11 cellular contexts compared by ENCODE assay signal in genomic region chr1:156692409-156692957, GRCh38. TPM values are rescaled to one million over a fixed set of nuclear protein-coding genes. Genes with fewer than 3 reads are reported as not detected.
DNase-seq lines count a peak whose midpoint lies in the region; ATAC-seq, FAIRE-seq and TF ChIP-seq lines count a peak whose summit lies in the region.
"Had no signal": no experiment of that assay in that cellular context is flagged by ENCODE, and none has a peak within 500 bp of the region (broad histone marks: within the 10 kb centered on the region; RNA-seq: fewer than 3 reads in every experiment).

No MANE protein-coding gene starts in this region.

- H2BK20ac ChIP-seq in H1 (ENCODE audit: low read length) = peak overlapping the region; percentile 75

- H4K91ac ChIP-seq in H1 (replicated peaks; ENCODE audit: insufficient read length, low read length) = peak overlapping the region; percentile 92

- H2BK15ac ChIP-seq in H1 (ENCODE audit: low read length) = no peak overlapping the region

- H3K79me2 ChIP-seq in H1 (ENCODE audit: control insufficient read depth in 1 of 2, insufficient read depth in 2 of 2, low read length in 2 of 2) = no peaks in the 10 kb centered on the region
- H3K79me2 ChIP-seq in parathyroid adenoma = no peaks in the 10 kb centered on the region

- peak overlapping the region; percentile 48 for H3K56ac ChIP-seq in H1 (replicated peaks; ENCODE audit: insufficient read length, low read depth, low read length)

- H3K36me3 ChIP-seq in H1 (ENCODE audit: control insufficient read depth in 2 of 4, insufficient read depth in 4 of 4, low read length in 3 of 4) = no peaks in the 10 kb centered on the region
- H3K36me3 ChIP-seq in parathyroid adenoma (ENCODE audit: control insufficient read depth, insufficient read depth, low read length) = no peaks in the 10 kb centered on the region

- H2BK12ac ChIP-seq in H1 (ENCODE audit: low read depth, low read length) = peak overlapping the region; percentile 78; the same call in 1 of the 2 replicates

- no peaks in the 10 kb centered on the region for H3K79me1 ChIP-seq in H1 (ENCODE audit: low read depth, low read length)

- H3K4me3 ChIP-seq in H1 (ENCODE audit: extremely low read depth in 1 of 4, insufficient read depth in 2 of 4, low read depth in 3 of 4, low read length in 4 of 4) (peak overlapping the region; percentile 1 to 49 (median 22); a peak in 5 of 8 replicates), parathyroid adenoma (ENCODE audit: low read depth, low read length) (peak overlapping the region; percentile 17)

- H3K27me3 ChIP-seq in H1 (replicated peaks in 1 of 4; ENCODE audit: control insufficient read depth in 3 of 4, extremely low read depth in 1 of 4, insufficient read depth in 3 of 4, low read length in 3 of 4) (peaks cover 0 to 7% (median 0%) of the 10 kb centered on the region in 4 experiments; a peak in 2 of 7 replicates), parathyroid adenoma (ENCODE audit: control insufficient read depth, insufficient read depth, low read length) (no peaks in the 10 kb centered on the region)

- ATAC-seq in HG03521 (IDR thresholded peaks at IDR 0.05; ENCODE audit: unreplicated experiment) (no peak), HG02610 (IDR thresholded peaks at IDR 0.05; ENCODE audit: unreplicated experiment) (no peak)

- H2AK5ac ChIP-seq in H1 (ENCODE audit: low read depth, low read length) = no peak overlapping the region; the same call in 1 of the 2 replicates

- TF ChIP-seq RAD21 in H1 (IDR thresholded peaks at IDR 0.05 in 1 of 2, conservative IDR thresholded peaks at IDR 0.05 in 1 of 2; ENCODE audit: low read depth in 2 of 2, low read length in 2 of 2) = no peak

- peak overlapping the region; percentile 14 to 72 for H3K4me2 ChIP-seq in H1 (ENCODE audit: insufficient read depth in 1 of 2, low read depth in 2 of 2, low read length in 2 of 2)
- H3K4me2 ChIP-seq in parathyroid adenoma (ENCODE audit: low read length) = peak overlapping the region; percentile 50

- H3K9ac ChIP-seq in H1 (replicated peaks in 1 of 4; ENCODE audit: extremely low read depth in 1 of 4, low read depth in 3 of 4, low read length in 3 of 4) = peak overlapping the region in 2 of 4 experiments; percentile 60; a peak in 3 of 7 replicates
- H3K9ac ChIP-seq in parathyroid adenoma = no peak overlapping the region

- H4K20me1 ChIP-seq in H1 (replicated peaks in 1 of 2; ENCODE audit: control insufficient read depth in 1 of 2, insufficient read depth in 2 of 2, low read length in 2 of 2) = no peaks in the 10 kb centered on the region

- H2AFZ ChIP-seq in H1 (ENCODE audit: low read length) (no peak overlapping the region), parathyroid adenoma (peak overlapping the region; percentile 68)

- H3K27ac ChIP-seq in H1 (ENCODE audit: low read depth, low read length) (peak overlapping the region; percentile 83), parathyroid adenoma (peak overlapping the region; percentile 85)

- H3K4me1 ChIP-seq in H1 (replicated peaks in 1 of 4; ENCODE audit: control insufficient read depth in 3 of 4, insufficient read depth in 4 of 4, low read length in 3 of 4) (peaks cover 24 to 51% (median 38%) of the 10 kb centered on the region in 4 experiments), parathyroid adenoma (peaks cover 20% of the 10 kb centered on the region)

- no peak for FAIRE-seq in H1 (lab: Jason Lieb, UNC)

- WGBS in H1 (ENCODE audit: extremely low coverage in 1 of 2, insufficient coverage in 1 of 2, insufficient read length in 1 of 2, insufficient replicate concordance in 2 of 2, low coverage in 1 of 2, low lambda C conversion rate in 2 of 2, missing lambda C conversion rate in 1 of 2), 2 experiments = 5% methylated on average over 13 of the region's 13 CpGs; no CpG with 5 or more reads in 1 of the 2 experiments

- peak overlapping the region; percentile 70 for H4K5ac ChIP-seq in H1 (ENCODE audit: insufficient read length, low read depth, low read length)

- H2BK5ac ChIP-seq in H1 (ENCODE audit: low read depth, low read length) = peak overlapping the region; percentile 97

- CTCF ChIA-PET in H1 (lab: Charles Lee; ENCODE audit: partially characterized antibody) = interaction anchor here (0.6 to 66.0 kb wide), 12 partner anchors 5 to 234 kb away, joined by 3 to 4284 read pairs (median 40); partner anchors contain the start of genes BCAN, CRABP2, HAPLN2 and INSRR

- POLR2A ChIA-PET in H1 (lab: Charles Lee; ENCODE audit: partially characterized antibody) = interaction anchor here (0.6 to 13.9 kb wide), 21 partner anchors 8 to 168 kb away, joined by 3 to 530 read pairs (median 5); partner anchors contain the start of genes CRABP2, HAPLN2, HDGF and ISG20L2

- no peak overlapping the region for H3K23ac ChIP-seq in H1 (ENCODE audit: insufficient read length)

- H4K8ac ChIP-seq in H1 (ENCODE audit: extremely low read depth, insufficient read depth, low read length) = no peak overlapping the region

- H3K4ac ChIP-seq in H1 (replicated peaks; ENCODE audit: insufficient read length, low read depth, low read length) = peak overlapping the region; percentile 41

- H2BK120ac ChIP-seq in H1 (replicated peaks; ENCODE audit: low read depth, low read length) = peak overlapping the region; percentile 17

- H3K18ac ChIP-seq in H1 (ENCODE audit: extremely low read depth, low read length) = peak overlapping the region; percentile 48

- TF ChIP-seq EP300 in H1 (IDR thresholded peaks at IDR 0.05; ENCODE audit: borderline replicate concordance in 1 of 2, low read depth in 2 of 2, low read length in 2 of 2) = no peak

- H3K23me2 ChIP-seq in H1 (ENCODE audit: low read depth, low read length) = peaks cover 10% of the 10 kb centered on the region; the same call in 1 of the 2 replicates

- DNase-seq in HT-29 (ENCODE audit: low spot score) (peak; percentile 88), H1 (ENCODE audit: low read depth in 1 of 2, low spot score in 2 of 2) (peak in 1 of 2 experiments; percentile 77), RPMI8226 (no peak)
- DNase-seq: activated CD4-positive, alpha-beta T cell treated with anti-CD3 and anti-CD28 coated beads for 48 hours; effector CD4-positive, alpha-beta T cell; NCI-H2081; occipital lobe had no signal

- no peak; a peak in 1 of 3 replicates for TF ChIP-seq POLR2A in H1 (IDR thresholded peaks at IDR 0.05; ENCODE audit: control extremely low read depth in 1 of 2, low read depth in 2 of 2, low read length in 2 of 2)

- peak in 1 of 3 experiments; percentile 10; a peak in 1 of 4 replicates for TF ChIP-seq CTCF in H1 (IDR thresholded peaks at IDR 0.05; ENCODE audit: control extremely low read depth in 1 of 3, insufficient read depth in 1 of 3, low read depth in 1 of 3, low read length in 3 of 3)
- no peak for TF ChIP-seq CTCF in parathyroid adenoma (IDR thresholded peaks at IDR 0.05)

- no peak overlapping the region for H3K14ac ChIP-seq in H1 (ENCODE audit: insufficient read length)

- H3K9me3 ChIP-seq in H1 (ENCODE audit: insufficient read depth in 2 of 2, low read depth in 1 of 2, low read length in 1 of 2) (no peaks in the 10 kb centered on the region), parathyroid adenoma (ENCODE audit: control insufficient read depth, low read length) (no peaks in the 10 kb centered on the region)

RNA-seq across cellular contexts. Expression of gene CRABP2, which starts 12.9 kb away (rescaled TPM):
- 289 and 312 TPM in 2 replicates for total RNA-seq in HT-29 (2014; rRNA removed; shearing (Covaris generic))
- 119 TPM in 2 replicates for total RNA-seq in H1 (2021; fragmentation: NEBNext Ultra II Directional; extraction: Animal tissue kit (Norgen Biotek cat#: 25700))
- 69.2 and 130 TPM in 2 replicates for polyA plus RNA-seq in H1 (2011; rRNA removed)
- 79.6 TPM for polyA plus RNA-seq in H1 (2011; cell fraction: cytosol; rRNA removed)
- 70.9 TPM for polyA plus RNA-seq in H1 (2011; cell fraction: nucleus; rRNA removed)
- 180 to 343 TPM (median 303 TPM) in 4 replicates for polyA plus RNA-seq in H1 (2012, experiment 1 of 2)
- 318 TPM for polyA plus RNA-seq in H1 (2012, experiment 2 of 2)
- polyA plus RNA-seq in H1 (2013, experiment 1 of 2) = 139 TPM
- 143 TPM for polyA plus RNA-seq in H1 (2013, experiment 2 of 2)
- polyA minus RNA-seq in H1 (2011; rRNA and poly(A)+ RNA removed) = 8.6 and 12.5 TPM in 2 replicates
- polyA minus RNA-seq in H1 (2011; cell fraction: cytosol; rRNA and poly(A)+ RNA removed) = 45.7 TPM
- polyA minus RNA-seq in H1 (2011; cell fraction: nucleus; rRNA and poly(A)+ RNA removed) = 11.1 TPM
- polyA plus RNA-seq: CD8-positive, alpha-beta memory T cell had no signal

RNA-seq across cellular contexts. Expression of gene NES, which starts 15.3 kb away (rescaled TPM):
- 0.31 and 0.44 TPM in 2 replicates for total RNA-seq in HT-29 (2014; rRNA removed; shearing (Covaris generic))
- total RNA-seq in H1 (2021; fragmentation: NEBNext Ultra II Directional; extraction: Animal tissue kit (Norgen Biotek cat#: 25700)) = 135 and 138 TPM in 2 replicates
- polyA plus RNA-seq in H1 (2011; rRNA removed) = 13.3 and 20.3 TPM in 2 replicates
- polyA plus RNA-seq in H1 (2011; cell fraction: cytosol; rRNA removed) = 21.1 TPM
- 54.8 TPM for polyA plus RNA-seq in H1 (2011; cell fraction: nucleus; rRNA removed)
- polyA plus RNA-seq in H1 (2012, experiment 1 of 2) = 97.4 to 124 TPM (median 113 TPM) in 4 replicates
- polyA plus RNA-seq in H1 (2012, experiment 2 of 2) = 43.3 TPM
- polyA plus RNA-seq in H1 (2013, experiment 1 of 2) = 55.5 TPM
- polyA plus RNA-seq in H1 (2013, experiment 2 of 2) = 53.5 TPM
- 17.2 and 19.2 TPM in 2 replicates for polyA minus RNA-seq in H1 (2011; rRNA and poly(A)+ RNA removed)
- polyA minus RNA-seq in H1 (2011; cell fraction: cytosol; rRNA and poly(A)+ RNA removed) = 31.7 TPM
- 22.7 TPM for polyA minus RNA-seq in H1 (2011; cell fraction: nucleus; rRNA and poly(A)+ RNA removed)
- total RNA-seq: CD8-positive, alpha-beta memory T cell had no signal
- polyA plus RNA-seq: CD8-positive, alpha-beta memory T cell had no signal

RNA-seq across cellular contexts. Expression of gene METTL25B, which starts 35.8 kb away (rescaled TPM):
- 30.0 and 30.3 TPM in 2 replicates for total RNA-seq in HT-29 (2014; rRNA removed; shearing (Covaris generic))
- total RNA-seq in H1 (2021; fragmentation: NEBNext Ultra II Directional; extraction: Animal tissue kit (Norgen Biotek cat#: 25700)) = 28.4 and 31.8 TPM in 2 replicates
- polyA plus RNA-seq in H1 (2011; rRNA removed) = 30.1 and 43.1 TPM in 2 replicates
- polyA plus RNA-seq in H1 (2011; cell fraction: cytosol; rRNA removed) = 38.2 TPM
- polyA plus RNA-seq in H1 (2011; cell fraction: nucleus; rRNA removed) = 75.5 TPM
- polyA plus RNA-seq in H1 (2012, experiment 1 of 2) = 30.1 to 33.3 TPM (median 31.2 TPM) in 4 replicates
- polyA plus RNA-seq in H1 (2012, experiment 2 of 2) = 29.8 TPM
- polyA plus RNA-seq in H1 (2013, experiment 1 of 2) = 39.5 TPM
- polyA plus RNA-seq in H1 (2013, experiment 2 of 2) = 35.7 TPM
- polyA minus RNA-seq in H1 (2011; rRNA and poly(A)+ RNA removed) = 21.0 and 21.3 TPM in 2 replicates
- 21.1 TPM for polyA minus RNA-seq in H1 (2011; cell fraction: cytosol; rRNA and poly(A)+ RNA removed)
- polyA minus RNA-seq in H1 (2011; cell fraction: nucleus; rRNA and poly(A)+ RNA removed) = 19.6 TPM

RNA-seq across cellular contexts. Expression of gene ISG20L2, which starts 36.1 kb away (rescaled TPM):
- 30.8 and 33.2 TPM in 2 replicates for total RNA-seq in HT-29 (2014; rRNA removed; shearing (Covaris generic))
- total RNA-seq in H1 (2021; fragmentation: NEBNext Ultra II Directional; extraction: Animal tissue kit (Norgen Biotek cat#: 25700)) = 47.5 and 53.1 TPM in 2 replicates
- polyA plus RNA-seq in H1 (2011; rRNA removed) = 46.9 and 53.0 TPM in 2 replicates
- 41.8 TPM for polyA plus RNA-seq in H1 (2011; cell fraction: cytosol; rRNA removed)
- polyA plus RNA-seq in H1 (2011; cell fraction: nucleus; rRNA removed) = 29.0 TPM
- polyA plus RNA-seq in H1 (2012, experiment 1 of 2) = 35.0 to 48.9 TPM (median 43.5 TPM) in 4 replicates
- polyA plus RNA-seq in H1 (2012, experiment 2 of 2) = 48.4 TPM
- polyA plus RNA-seq in H1 (2013, experiment 1 of 2) = 50.4 TPM
- 50.3 TPM for polyA plus RNA-seq in H1 (2013, experiment 2 of 2)
- 69.4 and 87.6 TPM in 2 replicates for polyA minus RNA-seq in H1 (2011; rRNA and poly(A)+ RNA removed)
- 15.5 TPM for polyA minus RNA-seq in H1 (2011; cell fraction: cytosol; rRNA and poly(A)+ RNA removed)
- 40.7 TPM for polyA minus RNA-seq in H1 (2011; cell fraction: nucleus; rRNA and poly(A)+ RNA removed)

RNA-seq across cellular contexts. Expression of gene MRPL24, which starts 48.4 kb away (rescaled TPM):
- total RNA-seq in HT-29 (2014; rRNA removed; shearing (Covaris generic)) = 111 and 115 TPM in 2 replicates
- 34.4 and 35.2 TPM in 2 replicates for total RNA-seq in H1 (2021; fragmentation: NEBNext Ultra II Directional; extraction: Animal tissue kit (Norgen Biotek cat#: 25700))
- 23.4 and 29.7 TPM in 2 replicates for polyA plus RNA-seq in H1 (2011; rRNA removed)
- polyA plus RNA-seq in H1 (2011; cell fraction: cytosol; rRNA removed) = 37.5 TPM
- polyA plus RNA-seq in H1 (2011; cell fraction: nucleus; rRNA removed) = 38.2 TPM
- polyA plus RNA-seq in H1 (2012, experiment 1 of 2) = 35.6 to 51.4 TPM (median 46.6 TPM) in 4 replicates
- 48.1 TPM for polyA plus RNA-seq in H1 (2012, experiment 2 of 2)
- polyA plus RNA-seq in H1 (2013, experiment 1 of 2) = 51.5 TPM
- 51.0 TPM for polyA plus RNA-seq in H1 (2013, experiment 2 of 2)
- polyA minus RNA-seq in H1 (2011; rRNA and poly(A)+ RNA removed) = 19.8 and 22.1 TPM in 2 replicates
- 12.4 TPM for polyA minus RNA-seq in H1 (2011; cell fraction: cytosol; rRNA and poly(A)+ RNA removed)
- 11.6 TPM for polyA minus RNA-seq in H1 (2011; cell fraction: nucleus; rRNA and poly(A)+ RNA removed)

Comparison
In these comparisons a context has a peak if more than half of its experiments do, and no peak if none do; other contexts are left out.
1. RNA of gene NES, which starts 15.3 kb away (total RNA-seq): 135 to 138 TPM in H1; 0.31 to 0.44 TPM in HT-29; every median in the first group is over 10 times any median in the second.